20 cellular contexts compared by ENCODE assay signal in the genomic region with DNA sequence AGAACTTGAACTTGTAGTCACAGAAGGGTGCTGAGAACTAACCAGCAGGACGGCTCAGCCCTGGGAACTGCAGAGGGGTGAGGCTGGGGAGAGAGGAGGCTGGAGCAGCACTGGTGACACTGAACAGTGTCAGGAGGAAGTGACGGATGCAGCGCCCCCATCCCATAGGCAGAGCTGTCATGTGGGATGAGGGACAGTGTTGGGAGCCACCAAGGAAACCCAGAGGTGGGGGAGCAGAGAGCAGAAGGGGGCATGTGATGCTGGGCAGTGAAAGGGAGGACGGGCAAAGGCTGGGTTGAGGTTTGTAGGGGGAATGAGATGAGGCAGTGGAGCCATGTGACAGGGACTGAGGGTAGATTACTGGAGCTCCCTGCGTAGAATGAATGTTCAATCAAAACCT. TPM values are rescaled to one million over a fixed set of nuclear protein-coding genes. Genes with fewer than 3 reads are reported as not detected.
DNase-seq lines count a peak whose midpoint lies in the region; ATAC-seq and TF ChIP-seq lines count a peak whose summit lies in the region.
"Had no signal": no experiment of that assay in that cellular context is flagged by ENCODE, and none has a peak within 500 bp of the region (broad histone marks: within the 10 kb centered on the region; RNA-seq: fewer than 3 reads in every experiment).

No MANE protein-coding gene starts in this region.

- H3K4me1 ChIP-seq in foreskin keratinocyte = no peaks in the 10 kb centered on the region
- H3K4me1 ChIP-seq: HAP-1 had no signal

- H3K4me3 Mint-ChIP-seq in T-helper 1 cell treated with Interleukin-12 subunit alpha and Interleukin-12 subunit beta and Interleukin-4 antibody, amounts not matched to agents 30 μg/mL and 1 μg/mL, for 36 hours = peak overlapping the region; percentile 38
- H3K4me3 Mint-ChIP-seq in effector memory CD8-positive, alpha-beta T cell = peak overlapping the region; percentile 85 to 92

- peak; percentile 28 for TF ChIP-seq POLR2A in GM18505 (IDR thresholded peaks at IDR 0.05; ENCODE audit: borderline replicate concordance, extremely low read depth, insufficient read depth, insufficient read length)

- H3K27me3 Mint-ChIP-seq in T-helper 1 cell treated with Interleukin-12 subunit alpha and Interleukin-12 subunit beta and Interleukin-4 antibody, amounts not matched to agents 30 μg/mL and 1 μg/mL, for 36 hours (ENCODE audit: low read depth) = peaks cover 5% of the 10 kb centered on the region
- no peaks in the 10 kb centered on the region for H3K27me3 Mint-ChIP-seq in effector memory CD8-positive, alpha-beta T cell

- no peak for TF ChIP-seq CTCF in foreskin keratinocyte (conservative IDR thresholded peaks at IDR 0.05)

- H3K27ac ChIP-seq in skin epidermis (peak overlapping the region in 3 of 21 experiments; percentile 13 to 43 (median 43)), foreskin keratinocyte (no peak overlapping the region)
- H3K27ac ChIP-seq: 22Rv1 had no signal

- no peak overlapping the region for H3K27ac Mint-ChIP-seq in T-helper 1 cell treated with Interleukin-12 subunit alpha and Interleukin-12 subunit beta and Interleukin-4 antibody, amounts not matched to agents 30 μg/mL and 1 μg/mL, for 36 hours
- peak overlapping the region; percentile 72 to 94 for H3K27ac Mint-ChIP-seq in effector memory CD8-positive, alpha-beta T cell

- peaks cover 73% of the 10 kb centered on the region for H3K27me3 ChIP-seq in foreskin keratinocyte

- H3K36me3 Mint-ChIP-seq in T-helper 1 cell treated with Interleukin-12 subunit alpha and Interleukin-12 subunit beta and Interleukin-4 antibody, amounts not matched to agents 30 μg/mL and 1 μg/mL, for 36 hours (ENCODE audit: low read depth) = peaks cover 10% of the 10 kb centered on the region
- peaks cover 28% of the 10 kb centered on the region for H3K36me3 Mint-ChIP-seq in effector memory CD8-positive, alpha-beta T cell (ENCODE audit: insufficient read depth)

- H3K9me3 Mint-ChIP-seq in T-helper 1 cell treated with Interleukin-12 subunit alpha and Interleukin-12 subunit beta and Interleukin-4 antibody, amounts not matched to agents 30 μg/mL and 1 μg/mL, for 36 hours = no peaks in the 10 kb centered on the region
- no peaks in the 10 kb centered on the region for H3K9me3 Mint-ChIP-seq in effector memory CD8-positive, alpha-beta T cell

- H3K4me1 Mint-ChIP-seq in T-helper 1 cell treated with Interleukin-12 subunit alpha and Interleukin-12 subunit beta and Interleukin-4 antibody, amounts not matched to agents 30 μg/mL and 1 μg/mL, for 36 hours (ENCODE audit: low read depth) = peaks cover 51% of the 10 kb centered on the region
- peaks cover 66 to 70% of the 10 kb centered on the region in 2 donors for H3K4me1 Mint-ChIP-seq in effector memory CD8-positive, alpha-beta T cell (ENCODE audit: low read depth in 2 of 2)

- ATAC-seq in GM18505 (IDR thresholded peaks at IDR 0.05; ENCODE audit: unreplicated experiment) (no peak), foreskin keratinocyte (no peak), HG02884 (IDR thresholded peaks at IDR 0.05; ENCODE audit: unreplicated experiment) (no peak)
- no peak for ATAC-seq in effector memory CD8-positive, alpha-beta T cell (replicated peaks)
- ATAC-seq: left colon had no signal

- peak overlapping the region in 4 of 7 experiments; percentile 0 to 44 (median 12) for H3K4me3 ChIP-seq in skin epidermis
- H3K4me3 ChIP-seq: HAP-1, smooth muscle cell had no signal

- DNase-seq in T-helper 1 cell (no peak), KG1 (lab: John Stamatoyannopoulos, UW) (no peak), foreskin keratinocyte (no peak)
- DNase-seq in effector memory CD8-positive, alpha-beta T cell = no peak
- DNase-seq: activated CD4-positive, alpha-beta T cell treated with anti-CD3 and anti-CD28 coated beads for 4 hours; activated T-cell treated with anti-CD3 and anti-CD28 coated beads, Interleukin-2, amount 50 U/mL, for 48 hours; central memory CD4-positive, alpha-beta T cell; DND-41; left colon; NCI-H1694; NCI-H345; T1000 had no signal

RNA-seq across cellular contexts. Expression of a gene that starts 2.1 kb away (rescaled TPM):
- total RNA-seq in foreskin keratinocyte = 2.7 TPM in 1 of 2 replicates, not detected in the other
- 3.7 TPM in 1 of 2 replicates, not detected in the other for polyA plus RNA-seq in foreskin keratinocyte
- total RNA-seq: MCF 10A had no signal

RNA-seq across cellular contexts. Expression of a gene that starts 4.5 kb away (rescaled TPM):
- 0.46 TPM in 1 of 2 replicates, not detected in the other for total RNA-seq in foreskin keratinocyte
- polyA plus RNA-seq in foreskin keratinocyte = 0.03 and 0.81 TPM in 2 replicates
- total RNA-seq: MCF 10A had no signal
